Comparison of ENCODE assay signal across 1 cellular context in the genomic region with DNA sequence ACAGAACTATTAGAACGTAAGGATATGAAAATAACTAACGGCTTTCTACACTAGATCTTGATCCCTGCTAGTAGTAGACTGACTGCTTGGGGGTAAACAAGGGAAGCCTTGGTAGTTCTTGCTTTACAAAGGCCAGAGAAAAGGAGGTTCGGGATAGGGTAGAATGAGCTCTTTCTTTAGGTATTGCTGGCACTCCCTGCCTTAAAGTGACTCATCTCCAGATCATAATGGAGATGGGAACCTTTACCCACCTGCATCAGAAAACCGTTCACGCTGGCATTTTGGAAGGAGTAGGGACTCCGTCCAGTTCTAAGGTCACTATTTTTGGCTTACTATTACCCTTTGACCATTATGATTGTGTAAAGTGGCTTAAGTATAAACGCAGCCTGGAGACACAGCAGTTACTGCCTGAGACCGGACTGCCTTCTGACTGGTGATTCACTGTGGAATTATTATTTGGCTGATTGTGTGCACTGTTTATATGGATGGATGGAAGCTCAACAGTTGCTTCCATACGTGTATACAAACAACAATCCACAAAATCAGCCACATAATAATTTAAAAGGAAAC.
TF ChIP-seq lines count a peak whose summit lies in the region.

No MANE protein-coding gene starts in this region.

TF ChIP-seq in HepG2, 621 proteins besides CTCF, POLR2A, EP300 and RAD21 (continued from another document):
- TF ChIP-seq GMEB1 (CRISPR knock-in tag; IDR thresholded peaks at IDR 0.05; ENCODE audit: borderline replicate concordance) (no peak), MEIS1 (CRISPR knock-in tag; IDR thresholded peaks at IDR 0.05; ENCODE audit: borderline replicate concordance) (no peak), SETDB1 (CRISPR knock-in tag; IDR thresholded peaks at IDR 0.05; ENCODE audit: borderline replicate concordance) (no peak), ZNF24 (IDR thresholded peaks at IDR 0.05) (no peak), ZNF674 (CRISPR knock-in tag; IDR thresholded peaks at IDR 0.05; ENCODE audit: low read depth) (no peak), TARDBP (CRISPR knock-in tag; IDR thresholded peaks at IDR 0.05) (no peak), KDM2A (CRISPR knock-in tag; IDR thresholded peaks at IDR 0.05; ENCODE audit: borderline replicate concordance, low read depth) (no peak), TCF7 (IDR thresholded peaks at IDR 0.05; ENCODE audit: low read depth) (no peak), AGO2 (optimal IDR thresholded peaks at IDR 0.05; ENCODE audit: low read depth, low read length) (no peak), SMC3 (IDR thresholded peaks at IDR 0.05; ENCODE audit: low read length) (no peak), CSRNP1 (CRISPR knock-in tag; IDR thresholded peaks at IDR 0.05) (no peak), SMAD1 (CRISPR knock-in tag; IDR thresholded peaks at IDR 0.05; ENCODE audit: borderline replicate concordance, low read depth) (no peak), YY1 (IDR thresholded peaks at IDR 0.05; ENCODE audit: insufficient read depth, insufficient replicate concordance, low read depth, low read length) (no peak)
- TF ChIP-seq, protein P1, sequence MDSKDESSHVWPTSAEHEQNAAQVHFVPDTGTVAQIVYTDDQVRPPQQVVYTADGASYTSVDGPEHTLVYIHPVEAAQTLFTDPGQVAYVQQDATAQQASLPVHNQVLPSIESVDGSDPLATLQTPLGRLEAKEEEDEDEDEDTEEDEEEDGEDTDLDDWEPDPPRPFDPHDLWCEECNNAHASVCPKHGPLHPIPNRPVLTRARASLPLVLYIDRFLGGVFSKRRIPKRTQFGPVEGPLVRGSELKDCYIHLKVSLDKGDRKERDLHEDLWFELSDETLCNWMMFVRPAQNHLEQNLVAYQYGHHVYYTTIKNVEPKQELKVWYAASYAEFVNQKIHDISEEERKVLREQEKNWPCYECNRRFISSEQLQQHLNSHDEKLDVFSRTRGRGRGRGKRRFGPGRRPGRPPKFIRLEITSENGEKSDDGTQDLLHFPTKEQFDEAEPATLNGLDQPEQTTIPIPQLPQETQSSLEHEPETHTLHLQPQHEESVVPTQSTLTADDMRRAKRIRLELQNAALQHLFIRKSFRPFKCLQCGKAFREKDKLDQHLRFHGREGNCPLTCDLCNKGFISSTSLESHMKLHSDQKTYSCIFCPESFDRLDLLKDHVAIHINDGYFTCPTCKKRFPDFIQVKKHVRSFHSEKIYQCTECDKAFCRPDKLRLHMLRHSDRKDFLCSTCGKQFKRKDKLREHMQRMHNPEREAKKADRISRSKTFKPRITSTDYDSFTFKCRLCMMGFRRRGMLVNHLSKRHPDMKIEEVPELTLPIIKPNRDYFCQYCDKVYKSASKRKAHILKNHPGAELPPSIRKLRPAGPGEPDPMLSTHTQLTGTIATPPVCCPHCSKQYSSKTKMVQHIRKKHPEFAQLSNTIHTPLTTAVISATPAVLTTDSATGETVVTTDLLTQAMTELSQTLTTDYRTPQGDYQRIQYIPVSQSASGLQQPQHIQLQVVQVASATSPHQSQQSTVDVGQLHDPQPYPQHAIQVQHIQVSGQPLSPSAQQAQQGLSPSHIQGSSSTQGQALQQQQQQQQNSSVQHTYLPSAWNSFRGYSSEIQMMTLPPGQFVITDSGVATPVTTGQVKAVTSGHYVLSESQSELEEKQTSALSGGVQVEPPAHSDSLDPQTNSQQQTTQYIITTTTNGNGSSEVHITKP (CRISPR knock-in tag; IDR thresholded peaks at IDR 0.05; ENCODE audit: low read depth) = no peak
TF ChIP-seq in HepG2: peak in this region for 0.
